In the genomic region with DNA sequence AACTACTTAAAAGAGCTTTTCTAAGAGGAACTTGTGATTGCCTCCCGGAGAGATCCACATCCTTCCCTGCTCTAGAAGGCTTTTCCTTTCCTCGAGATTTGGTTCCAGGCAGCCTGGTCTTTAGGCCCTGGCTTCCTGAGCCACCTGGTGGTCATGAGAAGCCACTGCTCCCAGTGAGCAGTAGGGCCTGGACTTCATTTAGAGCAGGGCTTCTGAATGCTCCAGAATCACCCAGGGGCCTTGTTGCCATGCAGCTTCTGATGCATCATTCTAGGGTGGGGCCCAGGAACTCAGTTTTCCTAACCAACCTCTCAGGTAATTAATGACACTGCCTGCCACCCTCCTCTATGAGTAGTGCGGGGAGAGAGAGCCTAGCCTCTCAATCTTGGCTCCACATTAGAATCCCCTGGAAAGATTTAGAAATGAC, we compare ENCODE assay signal across 8 cellular contexts. TPM values are rescaled to one million over a fixed set of nuclear protein-coding genes. Genes with fewer than 3 reads are reported as not detected.
DNase-seq lines count a peak whose midpoint lies in the region; ATAC-seq and TF ChIP-seq lines count a peak whose summit lies in the region.

No MANE protein-coding gene starts in this region.

- H3K27me3 ChIP-seq in AG04450 (ENCODE audit: control insufficient read depth, insufficient read depth, low read length) = no peaks in the 10 kb centered on the region
- no peaks in the 10 kb centered on the region for H3K27me3 ChIP-seq in liver (ENCODE audit: control insufficient read depth in 4 of 4, insufficient read depth in 4 of 4, low read length in 3 of 4)

- WGBS in liver = 35% methylated on average over 3 of the region's 3 CpGs

- H3K4me3 ChIP-seq in AG04450 (ENCODE audit: low read depth, low read length) (no peak overlapping the region), coronary artery (no peak overlapping the region), liver (ENCODE audit: low read depth in 1 of 3, low read length in 3 of 3) (no peak overlapping the region)

- POLR2A ChIA-PET in AG04450 (lab: Yijun Ruan, JAX) = interaction anchor here (0.7 kb wide), 1 partner anchor 1554 kb away, joined by 4 read pairs; no protein-coding TSS in a partner anchor

- TF ChIP-seq RAD21 in liver (IDR thresholded peaks at IDR 0.05) = peak; percentile 99

- no peak overlapping the region for H3K9ac ChIP-seq in liver (ENCODE audit: low read depth in 1 of 2, low read length in 2 of 2)

- ATAC-seq in GM18498 (IDR thresholded peaks at IDR 0.05; ENCODE audit: unreplicated experiment) (peak; percentile 85), HG02884 (IDR thresholded peaks at IDR 0.05; ENCODE audit: unreplicated experiment) (peak; percentile 90)

- peaks cover 8 to 67% (median 60%) of the 10 kb centered on the region in 4 donors for H3K36me3 ChIP-seq in liver (ENCODE audit: control insufficient read depth in 4 of 4, insufficient read depth in 3 of 4, low read depth in 1 of 4, low read length in 3 of 4)

- CTCF ChIA-PET in AG04450 (lab: Charles Lee) = interaction anchor here (0.6 to 6.3 kb wide), 33 partner anchors 10 to 643 kb away, joined by 3 to 73 read pairs (median 6); a partner anchor contains a TSS

- H3K27ac ChIP-seq in AG04450 (ENCODE audit: low read depth, low read length) (no peak overlapping the region), coronary artery (no peak overlapping the region), liver (ENCODE audit: low read depth in 1 of 2, low read length in 2 of 2) (no peak overlapping the region)

- DNase-seq in AG04450 (ENCODE audit: low read depth, low spot score) (peak; percentile 47), NCI-H2107 treated with DMSO at 0.1 percent for 48 hours (lab: John Stamatoyannopoulos, UW; ENCODE audit: unreplicated experiment) (peak; percentile 51), coronary artery (ENCODE audit: low spot score) (peak; percentile 80)
- peak; percentile 15 to 33 for DNase-seq in activated CD4-positive, alpha-beta T cell treated with anti-CD3 and anti-CD28 coated beads for 24 hours (ENCODE audit: low read depth in 2 of 2)
- DNase-seq in stimulated activated CD4-positive, alpha-beta T cell treated with anti-CD3 and anti-CD28 coated beads, TNF-alpha, amount 100 ng/mL, for 4 hours (ENCODE audit: low read depth in 3 of 3) = peak; percentile 5 to 26 (median 10)

- peaks cover 0 to 10% (median 5%) of the 10 kb centered on the region in 4 donors for H3K4me1 ChIP-seq in liver (ENCODE audit: control insufficient read depth in 4 of 4, insufficient read depth in 4 of 4, low read length in 3 of 4)

- no peaks in the 10 kb centered on the region for H3K9me3 ChIP-seq in AG04450 (ENCODE audit: control insufficient read depth, insufficient read depth, low read length)
- no peaks in the 10 kb centered on the region for H3K9me3 ChIP-seq in liver (ENCODE audit: control insufficient read depth in 4 of 4, low read length in 3 of 4)

- peak; percentile 99 for TF ChIP-seq CTCF in AG04450 (IDR thresholded peaks at IDR 0.05; ENCODE audit: low read depth, low read length)
- TF ChIP-seq CTCF in coronary artery (IDR thresholded peaks at IDR 0.05) = peak; percentile 86
- peak; percentile 96 for TF ChIP-seq CTCF in liver (IDR thresholded peaks at IDR 0.05; ENCODE audit: low read depth, low read length, missing input control)

TF ChIP-seq in liver, 16 proteins besides CTCF, POLR2A, EP300 and RAD21:
- TF ChIP-seq, protein P1, sequence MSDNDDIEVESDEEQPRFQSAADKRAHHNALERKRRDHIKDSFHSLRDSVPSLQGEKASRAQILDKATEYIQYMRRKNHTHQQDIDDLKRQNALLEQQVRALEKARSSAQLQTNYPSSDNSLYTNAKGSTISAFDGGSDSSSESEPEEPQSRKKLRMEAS (IDR thresholded peaks at IDR 0.05) = no peak
- no peak for TF ChIP-seq GABPA (IDR thresholded peaks at IDR 0.05 in 1 of 2, conservative IDR thresholded peaks at IDR 0.05 in 1 of 2)
- no peak for TF ChIP-seq YY1 (IDR thresholded peaks at IDR 0.05)
- TF ChIP-seq HNF4A (conservative IDR thresholded peaks at IDR 0.05) = no peak
- TF ChIP-seq, protein P2, sequence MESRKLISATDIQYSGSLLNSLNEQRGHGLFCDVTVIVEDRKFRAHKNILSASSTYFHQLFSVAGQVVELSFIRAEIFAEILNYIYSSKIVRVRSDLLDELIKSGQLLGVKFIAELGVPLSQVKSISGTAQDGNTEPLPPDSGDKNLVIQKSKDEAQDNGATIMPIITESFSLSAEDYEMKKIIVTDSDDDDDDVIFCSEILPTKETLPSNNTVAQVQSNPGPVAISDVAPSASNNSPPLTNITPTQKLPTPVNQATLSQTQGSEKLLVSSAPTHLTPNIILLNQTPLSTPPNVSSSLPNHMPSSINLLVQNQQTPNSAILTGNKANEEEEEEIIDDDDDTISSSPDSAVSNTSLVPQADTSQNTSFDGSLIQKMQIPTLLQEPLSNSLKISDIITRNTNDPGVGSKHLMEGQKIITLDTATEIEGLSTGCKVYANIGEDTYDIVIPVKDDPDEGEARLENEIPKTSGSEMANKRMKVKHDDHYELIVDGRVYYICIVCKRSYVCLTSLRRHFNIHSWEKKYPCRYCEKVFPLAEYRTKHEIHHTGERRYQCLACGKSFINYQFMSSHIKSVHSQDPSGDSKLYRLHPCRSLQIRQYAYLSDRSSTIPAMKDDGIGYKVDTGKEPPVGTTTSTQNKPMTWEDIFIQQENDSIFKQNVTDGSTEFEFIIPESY (IDR thresholded peaks at IDR 0.05) = no peak
- TF ChIP-seq RXRA (IDR thresholded peaks at IDR 0.05) = no peak
- TF ChIP-seq, protein P3, sequence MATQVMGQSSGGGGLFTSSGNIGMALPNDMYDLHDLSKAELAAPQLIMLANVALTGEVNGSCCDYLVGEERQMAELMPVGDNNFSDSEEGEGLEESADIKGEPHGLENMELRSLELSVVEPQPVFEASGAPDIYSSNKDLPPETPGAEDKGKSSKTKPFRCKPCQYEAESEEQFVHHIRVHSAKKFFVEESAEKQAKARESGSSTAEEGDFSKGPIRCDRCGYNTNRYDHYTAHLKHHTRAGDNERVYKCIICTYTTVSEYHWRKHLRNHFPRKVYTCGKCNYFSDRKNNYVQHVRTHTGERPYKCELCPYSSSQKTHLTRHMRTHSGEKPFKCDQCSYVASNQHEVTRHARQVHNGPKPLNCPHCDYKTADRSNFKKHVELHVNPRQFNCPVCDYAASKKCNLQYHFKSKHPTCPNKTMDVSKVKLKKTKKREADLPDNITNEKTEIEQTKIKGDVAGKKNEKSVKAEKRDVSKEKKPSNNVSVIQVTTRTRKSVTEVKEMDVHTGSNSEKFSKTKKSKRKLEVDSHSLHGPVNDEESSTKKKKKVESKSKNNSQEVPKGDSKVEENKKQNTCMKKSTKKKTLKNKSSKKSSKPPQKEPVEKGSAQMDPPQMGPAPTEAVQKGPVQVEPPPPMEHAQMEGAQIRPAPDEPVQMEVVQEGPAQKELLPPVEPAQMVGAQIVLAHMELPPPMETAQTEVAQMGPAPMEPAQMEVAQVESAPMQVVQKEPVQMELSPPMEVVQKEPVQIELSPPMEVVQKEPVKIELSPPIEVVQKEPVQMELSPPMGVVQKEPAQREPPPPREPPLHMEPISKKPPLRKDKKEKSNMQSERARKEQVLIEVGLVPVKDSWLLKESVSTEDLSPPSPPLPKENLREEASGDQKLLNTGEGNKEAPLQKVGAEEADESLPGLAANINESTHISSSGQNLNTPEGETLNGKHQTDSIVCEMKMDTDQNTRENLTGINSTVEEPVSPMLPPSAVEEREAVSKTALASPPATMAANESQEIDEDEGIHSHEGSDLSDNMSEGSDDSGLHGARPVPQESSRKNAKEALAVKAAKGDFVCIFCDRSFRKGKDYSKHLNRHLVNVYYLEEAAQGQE (IDR thresholded peaks at IDR 0.05) = no peak
- TF ChIP-seq TAF1 (conservative IDR thresholded peaks at IDR 0.05) = no peak
- no peak for TF ChIP-seq FOXA1 (IDR thresholded peaks at IDR 0.05)
- TF ChIP-seq EGR1 (IDR thresholded peaks at IDR 0.05; ENCODE audit: low read depth in 2 of 2) = no peak
- TF ChIP-seq SP1 (IDR thresholded peaks at IDR 0.05) = no peak
- TF ChIP-seq FOXA2 (IDR thresholded peaks at IDR 0.05) = no peak
- no peak for TF ChIP-seq NR2F2 (IDR thresholded peaks at IDR 0.05)
- TF ChIP-seq HNF4G (IDR thresholded peaks at IDR 0.05) = no peak
- TF ChIP-seq, protein P4, sequence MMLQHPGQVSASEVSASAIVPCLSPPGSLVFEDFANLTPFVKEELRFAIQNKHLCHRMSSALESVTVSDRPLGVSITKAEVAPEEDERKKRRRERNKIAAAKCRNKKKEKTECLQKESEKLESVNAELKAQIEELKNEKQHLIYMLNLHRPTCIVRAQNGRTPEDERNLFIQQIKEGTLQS (IDR thresholded peaks at IDR 0.05) = no peak
- TF ChIP-seq JUND (IDR thresholded peaks at IDR 0.05) = no peak

RNA-seq across cellular contexts. Expression of a gene that starts 29.6 kb away (rescaled TPM):
- polyA plus RNA-seq in AG04450 (2011; rRNA removed) (69.4 and 83.6 TPM in 2 replicates), liver (10 to 100 TPM; 49.3 to 55.2 TPM)
- 25.9 and 38.0 TPM in 2 replicates for polyA minus RNA-seq in AG04450 (2011; rRNA and poly(A)+ RNA removed)
- total RNA-seq in liver = 10 to 100 TPM; 54.6 to 72.7 TPM

Comparison
In these comparisons a context has a peak if more than half of its experiments do, and no peak if none do; other contexts are left out.
1. DNase-seq: peak in every context shown above with its lines; median percentile 80 in coronary artery; 51 in NCI-H2107 treated with DMSO at 0.1 percent for 48 hours; 47 in AG04450; 24 in activated CD4-positive, alpha-beta T cell treated with anti-CD3 and anti-CD28 coated beads for 24 hours; 10 in stimulated activated CD4-positive, alpha-beta T cell treated with anti-CD3 and anti-CD28 coated beads, TNF-alpha, amount 100 ng/mL, for 4 hours.